ENCODE assay signal across 8 cellular contexts in genomic region chr5:79235222-79235577, GRCh38. TPM values are rescaled to one million over a fixed set of nuclear protein-coding genes. Genes with fewer than 3 reads are reported as not detected.
A peak's percentile ranks its signal among the peaks of the same experiment; 100 is the strongest.
DNase-seq lines count a peak whose midpoint lies in the region; ATAC-seq, FAIRE-seq and TF ChIP-seq lines count a peak whose summit lies in the region.

No MANE protein-coding gene starts in this region.

- no peaks in the 10 kb centered on the region for H3K9me3 Mint-ChIP-seq in astrocyte (ENCODE audit: unreplicated experiment)

- H3K36me3 ChIP-seq in astrocyte (ENCODE audit: insufficient read depth, low read length) (no peaks in the 10 kb centered on the region), upper lobe of left lung (no peaks in the 10 kb centered on the region)

- H3K27me3 ChIP-seq in astrocyte (ENCODE audit: insufficient read depth, low read length) (no peaks in the 10 kb centered on the region), upper lobe of left lung (no peaks in the 10 kb centered on the region)

- no peaks in the 10 kb centered on the region for H3K36me3 Mint-ChIP-seq in astrocyte (ENCODE audit: low read depth, unreplicated experiment)

- peak overlapping the region; percentile 83 for H3K4me3 ChIP-seq in astrocyte (ENCODE audit: insufficient read depth, low read depth, low read length)
- H3K4me3 ChIP-seq in upper lobe of left lung, result peak overlapping the region; percentile 54 to 97 (median 94)

- no peak for FAIRE-seq in astrocyte (lab: Jason Lieb, UNC)

- H3K79me2 ChIP-seq in astrocyte (ENCODE audit: insufficient read depth, low read length), result peaks cover 14% of the 10 kb centered on the region

- H3K4me3 Mint-ChIP-seq in astrocyte (ENCODE audit: unreplicated experiment), result peak overlapping the region; percentile 94

- peak overlapping the region; percentile 92 for H3K4me2 ChIP-seq in astrocyte (ENCODE audit: low read length)

- H3K27ac ChIP-seq in astrocyte (ENCODE audit: low read depth, low read length) (peak overlapping the region; percentile 0), upper lobe of left lung (peak overlapping the region; percentile 76 to 96 (median 90))

- TF ChIP-seq CTCF in astrocyte (IDR thresholded peaks at IDR 0.05; ENCODE audit: insufficient read depth, low read depth, low read length) (no peak), upper lobe of left lung (IDR thresholded peaks at IDR 0.05) (no peak)

- H3K9ac ChIP-seq in astrocyte (ENCODE audit: low read length), result peak overlapping the region; percentile 82

- peak overlapping the region; percentile 95 for H2AFZ ChIP-seq in astrocyte (ENCODE audit: low read depth, low read length)

- H3K9me3 ChIP-seq in astrocyte (ENCODE audit: insufficient read depth, low read depth, low read length) (no peaks in the 10 kb centered on the region), upper lobe of left lung (no peaks in the 10 kb centered on the region)

- peaks cover 5% of the 10 kb centered on the region for H3K4me1 Mint-ChIP-seq in astrocyte (ENCODE audit: low read depth, unreplicated experiment)

- 23 to 24% methylated on average over 2 of the region's 2 CpGs for WGBS in upper lobe of left lung, 2 donors

- DNase-seq in NCI-H510A treated with DMSO at 0.1 percent for 48 hours (lab: John Stamatoyannopoulos, UW), result peak; percentile 36
- DNase-seq in NCI-H510A (lab: John Stamatoyannopoulos, UW), result no peak
- DNase-seq in astrocyte (ENCODE audit: low read depth), result no peak
- DNase-seq in left lobe of liver (ENCODE audit: low spot score), result no peak
- no peak for DNase-seq in upper lobe of left lung
- no peak for DNase-seq in activated gamma-delta T cell (lab: John Stamatoyannopoulos, UW)
- no peak for DNase-seq in GM19240 (ENCODE audit: insufficient read length, low spot score)

- no peak for TF ChIP-seq EP300 in upper lobe of left lung (IDR thresholded peaks at IDR 0.05)

- no peak for TF ChIP-seq POLR2A in upper lobe of left lung (IDR thresholded peaks at IDR 0.05)

- H3K4me1 ChIP-seq in astrocyte (ENCODE audit: insufficient read depth, low read length) (peaks cover 15% of the 10 kb centered on the region), upper lobe of left lung (peaks cover 17 to 28% (median 23%) of the 10 kb centered on the region in 4 donors)

- H3K27me3 Mint-ChIP-seq in astrocyte (ENCODE audit: low read depth, unreplicated experiment), result no peaks in the 10 kb centered on the region

- peak overlapping the region; percentile 96 for H3K27ac Mint-ChIP-seq in astrocyte (ENCODE audit: unreplicated experiment)

- ATAC-seq in HG03565 (IDR thresholded peaks at IDR 0.05; ENCODE audit: unreplicated experiment) (peak; percentile 10), left lobe of liver (peak; percentile 47), upper lobe of left lung (ENCODE audit: low FRiP score in 2 of 2) (no peak)

- peaks cover 18% of the 10 kb centered on the region for H4K20me1 ChIP-seq in astrocyte (ENCODE audit: insufficient read depth, low read length)

RNA-seq across cellular contexts. Expression of gene JMY, which starts 0.7 kb away (rescaled TPM):
- total RNA-seq in astrocyte (7.0 and 9.0 TPM in 2 replicates), left lobe of liver (5.5 TPM), upper lobe of left lung (10 to 100 TPM in 4 of 6 donors, 1 to 10 TPM in 2; 7.9 to 28.8 (median 11.9) TPM)

Comparison
In these comparisons a context has a peak if more than half of its experiments do, and no peak if none do; other contexts are left out.
1. ATAC-seq: peak in HG03565 (single experiment) and left lobe of liver (single experiment); none in upper lobe of left lung (0 of 2).